In the genomic region with DNA sequence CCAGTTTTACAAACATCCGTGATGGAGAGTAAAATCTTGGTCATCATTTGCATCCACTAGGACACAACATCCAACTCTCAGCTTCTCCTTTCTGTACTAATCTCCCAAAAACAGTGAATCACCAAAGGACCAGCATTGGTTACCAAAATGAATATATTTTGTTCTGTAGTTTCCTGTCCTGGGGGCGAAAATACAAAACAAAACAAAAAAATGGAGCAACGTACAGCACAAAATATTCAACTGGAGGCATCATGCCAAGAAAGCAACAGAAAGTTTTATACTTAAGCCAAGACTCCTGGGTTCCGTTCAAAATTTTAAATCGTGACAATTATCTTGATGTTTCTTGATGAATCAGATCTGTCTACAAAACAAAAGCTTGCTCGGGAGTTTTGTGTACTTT, we compare ENCODE assay signal across 12 cellular contexts.
DNase-seq lines count a peak whose midpoint lies in the region; TF ChIP-seq lines count a peak whose summit lies in the region.
"Had no signal": no experiment of that assay in that cellular context is flagged by ENCODE, and none has a peak within 500 bp of the region (broad histone marks: within the 10 kb centered on the region; RNA-seq: fewer than 3 reads in every experiment).

No MANE protein-coding gene starts in this region.

- H3K4me3 ChIP-seq in astrocyte of the cerebellum (ENCODE audit: low read depth, low read length) (peak overlapping the region; percentile 2), fibroblast of villous mesenchyme (ENCODE audit: low read depth, low read length) (no peak overlapping the region), retinal pigment epithelial cell (ENCODE audit: low read length) (peak overlapping the region; percentile 27), adrenal gland (peak overlapping the region in 1 of 4 donors; percentile 24)

- TF ChIP-seq CTCF in astrocyte of the cerebellum (IDR thresholded peaks at IDR 0.05; ENCODE audit: low read depth, low read length, missing control alignments): no peak
- TF ChIP-seq CTCF in fibroblast of villous mesenchyme (IDR thresholded peaks at IDR 0.05; ENCODE audit: insufficient read depth, low read depth, low read length): no peak
- no peak for TF ChIP-seq CTCF in retinal pigment epithelial cell (conservative IDR thresholded peaks at IDR 0.05; ENCODE audit: low read depth, low read length)
- no peak for TF ChIP-seq CTCF in glutamatergic neuron (IDR thresholded peaks at IDR 0.05; ENCODE audit: partially characterized antibody, unreplicated experiment)
- no peak for TF ChIP-seq CTCF in adrenal gland (IDR thresholded peaks at IDR 0.05)

- H3K9me3 ChIP-seq in adrenal gland (replicated peaks in 1 of 3): no peaks in the 10 kb centered on the region

- 33 to 40% (median 36%) methylated on average over 6 of the region's 6 CpGs for WGBS in adrenal gland, 4 donors

- no peaks in the 10 kb centered on the region for H3K9me3 Mint-ChIP-seq in glutamatergic neuron (ENCODE audit: unreplicated experiment)
- H3K9me3 Mint-ChIP-seq: CD8-positive, alpha-beta T cell; endodermal cell; WTC11 had no signal

- TF ChIP-seq POLR2A in adrenal gland (IDR thresholded peaks at IDR 0.05): no peak

- H3K27me3 Mint-ChIP-seq in glutamatergic neuron (ENCODE audit: unreplicated experiment): no peaks in the 10 kb centered on the region

- DNase-seq in ELR (ENCODE audit: low read depth) (peak; percentile 34), astrocyte of the cerebellum (ENCODE audit: low read depth) (peak; percentile 71), fibroblast of villous mesenchyme (ENCODE audit: low read depth) (peak; percentile 75), retinal pigment epithelial cell (ENCODE audit: low read depth) (no peak), GM19240 (ENCODE audit: insufficient read length, low spot score) (no peak), glutamatergic neuron (no peak), adrenal gland (no peak)
- no peak for DNase-seq in activated CD4-positive, CD25-positive, alpha-beta regulatory T cell treated with anti-CD3 and anti-CD28 coated beads, Interleukin-2, amount 50 U/mL, for 72 hours
- DNase-seq: CD8-positive, alpha-beta T cell; endodermal cell; stimulated activated naive CD8-positive, alpha-beta T cell treated with anti-CD3 and anti-CD28 coated beads, Interleukin-15, Interleukin-2, amounts not matched to agents 100 U/mL and 50 U/mL, for 24 hours had no signal

- no peak overlapping the region for H3K27ac Mint-ChIP-seq in glutamatergic neuron (ENCODE audit: unreplicated experiment)
- H3K27ac Mint-ChIP-seq: CD8-positive, alpha-beta T cell; endodermal cell; WTC11 had no signal

- no peaks in the 10 kb centered on the region for H3K27me3 ChIP-seq in adrenal gland

- H3K36me3 ChIP-seq in adrenal gland (replicated peaks in 1 of 2): no peaks in the 10 kb centered on the region

- H3K4me1 ChIP-seq in adrenal gland (replicated peaks in 1 of 2): peaks cover 0 to 5% of the 10 kb centered on the region in 2 donors

- H3K36me3 Mint-ChIP-seq in glutamatergic neuron (ENCODE audit: unreplicated experiment): no peaks in the 10 kb centered on the region
- H3K36me3 Mint-ChIP-seq: CD8-positive, alpha-beta T cell; WTC11 had no signal

- H3K4me1 Mint-ChIP-seq in glutamatergic neuron (ENCODE audit: low read depth, unreplicated experiment): no peaks in the 10 kb centered on the region
- H3K4me1 Mint-ChIP-seq: WTC11 had no signal

- no peak overlapping the region for H3K27ac ChIP-seq in adrenal gland

- in situ Hi-C loops in astrocyte of the cerebellum (cut with HindIII; ENCODE audit: low sequenced_read_pairs): no loop called here

- intact Hi-C loops in adrenal gland (cut with DNase I): no loop called here

- no peak overlapping the region for H3K4me3 Mint-ChIP-seq in glutamatergic neuron (ENCODE audit: unreplicated experiment)
- H3K4me3 Mint-ChIP-seq: CD8-positive, alpha-beta T cell; endodermal cell; WTC11 had no signal

Comparison
In these comparisons a context has a peak if more than half of its experiments do, and no peak if none do; other contexts are left out.
1. DNase-seq: peak in ELR (single experiment), astrocyte of the cerebellum (single experiment) and fibroblast of villous mesenchyme (single experiment); none in retinal pigment epithelial cell (single experiment), activated CD4-positive, CD25-positive, alpha-beta regulatory T cell treated with anti-CD3 and anti-CD28 coated beads, Interleukin-2, amount 50 U/mL, for 72 hours (single experiment), GM19240 (single experiment), glutamatergic neuron (single experiment) and adrenal gland (0 of 7).